In the genomic region with DNA sequence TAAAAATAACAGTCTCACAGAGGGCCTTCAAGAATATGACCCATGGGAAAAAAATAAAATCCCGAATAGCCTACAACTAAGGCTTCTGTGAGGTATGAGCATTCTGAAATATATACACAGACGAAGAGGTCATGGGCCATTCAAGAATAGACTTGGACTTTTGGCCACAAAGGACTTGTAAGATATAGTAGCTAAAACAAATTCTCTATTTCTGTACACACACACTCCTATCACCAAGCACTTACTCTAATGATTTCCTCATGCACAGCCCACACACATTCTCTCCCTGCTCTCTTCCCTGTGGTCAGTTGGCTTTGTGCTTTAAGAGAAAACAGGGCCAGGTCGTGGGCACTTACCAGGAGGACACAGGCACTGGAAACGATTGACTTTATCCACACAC, we compare ENCODE assay signal across 2 cellular contexts.
TF ChIP-seq lines count a peak whose summit lies in the region.

No MANE protein-coding gene starts in this region.

TF ChIP-seq in liver, 16 proteins besides CTCF, POLR2A, EP300 and RAD21:
- no peak for TF ChIP-seq TAF1 (conservative IDR thresholded peaks at IDR 0.05)
- TF ChIP-seq, protein P1, sequence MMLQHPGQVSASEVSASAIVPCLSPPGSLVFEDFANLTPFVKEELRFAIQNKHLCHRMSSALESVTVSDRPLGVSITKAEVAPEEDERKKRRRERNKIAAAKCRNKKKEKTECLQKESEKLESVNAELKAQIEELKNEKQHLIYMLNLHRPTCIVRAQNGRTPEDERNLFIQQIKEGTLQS (IDR thresholded peaks at IDR 0.05), result no peak
- TF ChIP-seq NR2F2 (IDR thresholded peaks at IDR 0.05), result peak; percentile 56
- TF ChIP-seq, protein P2, sequence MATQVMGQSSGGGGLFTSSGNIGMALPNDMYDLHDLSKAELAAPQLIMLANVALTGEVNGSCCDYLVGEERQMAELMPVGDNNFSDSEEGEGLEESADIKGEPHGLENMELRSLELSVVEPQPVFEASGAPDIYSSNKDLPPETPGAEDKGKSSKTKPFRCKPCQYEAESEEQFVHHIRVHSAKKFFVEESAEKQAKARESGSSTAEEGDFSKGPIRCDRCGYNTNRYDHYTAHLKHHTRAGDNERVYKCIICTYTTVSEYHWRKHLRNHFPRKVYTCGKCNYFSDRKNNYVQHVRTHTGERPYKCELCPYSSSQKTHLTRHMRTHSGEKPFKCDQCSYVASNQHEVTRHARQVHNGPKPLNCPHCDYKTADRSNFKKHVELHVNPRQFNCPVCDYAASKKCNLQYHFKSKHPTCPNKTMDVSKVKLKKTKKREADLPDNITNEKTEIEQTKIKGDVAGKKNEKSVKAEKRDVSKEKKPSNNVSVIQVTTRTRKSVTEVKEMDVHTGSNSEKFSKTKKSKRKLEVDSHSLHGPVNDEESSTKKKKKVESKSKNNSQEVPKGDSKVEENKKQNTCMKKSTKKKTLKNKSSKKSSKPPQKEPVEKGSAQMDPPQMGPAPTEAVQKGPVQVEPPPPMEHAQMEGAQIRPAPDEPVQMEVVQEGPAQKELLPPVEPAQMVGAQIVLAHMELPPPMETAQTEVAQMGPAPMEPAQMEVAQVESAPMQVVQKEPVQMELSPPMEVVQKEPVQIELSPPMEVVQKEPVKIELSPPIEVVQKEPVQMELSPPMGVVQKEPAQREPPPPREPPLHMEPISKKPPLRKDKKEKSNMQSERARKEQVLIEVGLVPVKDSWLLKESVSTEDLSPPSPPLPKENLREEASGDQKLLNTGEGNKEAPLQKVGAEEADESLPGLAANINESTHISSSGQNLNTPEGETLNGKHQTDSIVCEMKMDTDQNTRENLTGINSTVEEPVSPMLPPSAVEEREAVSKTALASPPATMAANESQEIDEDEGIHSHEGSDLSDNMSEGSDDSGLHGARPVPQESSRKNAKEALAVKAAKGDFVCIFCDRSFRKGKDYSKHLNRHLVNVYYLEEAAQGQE (IDR thresholded peaks at IDR 0.05), result no peak
- no peak for TF ChIP-seq FOXA2 (IDR thresholded peaks at IDR 0.05)
- TF ChIP-seq, protein P3, sequence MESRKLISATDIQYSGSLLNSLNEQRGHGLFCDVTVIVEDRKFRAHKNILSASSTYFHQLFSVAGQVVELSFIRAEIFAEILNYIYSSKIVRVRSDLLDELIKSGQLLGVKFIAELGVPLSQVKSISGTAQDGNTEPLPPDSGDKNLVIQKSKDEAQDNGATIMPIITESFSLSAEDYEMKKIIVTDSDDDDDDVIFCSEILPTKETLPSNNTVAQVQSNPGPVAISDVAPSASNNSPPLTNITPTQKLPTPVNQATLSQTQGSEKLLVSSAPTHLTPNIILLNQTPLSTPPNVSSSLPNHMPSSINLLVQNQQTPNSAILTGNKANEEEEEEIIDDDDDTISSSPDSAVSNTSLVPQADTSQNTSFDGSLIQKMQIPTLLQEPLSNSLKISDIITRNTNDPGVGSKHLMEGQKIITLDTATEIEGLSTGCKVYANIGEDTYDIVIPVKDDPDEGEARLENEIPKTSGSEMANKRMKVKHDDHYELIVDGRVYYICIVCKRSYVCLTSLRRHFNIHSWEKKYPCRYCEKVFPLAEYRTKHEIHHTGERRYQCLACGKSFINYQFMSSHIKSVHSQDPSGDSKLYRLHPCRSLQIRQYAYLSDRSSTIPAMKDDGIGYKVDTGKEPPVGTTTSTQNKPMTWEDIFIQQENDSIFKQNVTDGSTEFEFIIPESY (IDR thresholded peaks at IDR 0.05), result no peak
- no peak for TF ChIP-seq GABPA (IDR thresholded peaks at IDR 0.05 in 1 of 2, conservative IDR thresholded peaks at IDR 0.05 in 1 of 2)
TF ChIP-seq in liver: peak in this region for 1.

TF ChIP-seq in HepG2, 621 proteins besides CTCF, POLR2A, EP300 and RAD21:
- TF ChIP-seq, protein P4, sequence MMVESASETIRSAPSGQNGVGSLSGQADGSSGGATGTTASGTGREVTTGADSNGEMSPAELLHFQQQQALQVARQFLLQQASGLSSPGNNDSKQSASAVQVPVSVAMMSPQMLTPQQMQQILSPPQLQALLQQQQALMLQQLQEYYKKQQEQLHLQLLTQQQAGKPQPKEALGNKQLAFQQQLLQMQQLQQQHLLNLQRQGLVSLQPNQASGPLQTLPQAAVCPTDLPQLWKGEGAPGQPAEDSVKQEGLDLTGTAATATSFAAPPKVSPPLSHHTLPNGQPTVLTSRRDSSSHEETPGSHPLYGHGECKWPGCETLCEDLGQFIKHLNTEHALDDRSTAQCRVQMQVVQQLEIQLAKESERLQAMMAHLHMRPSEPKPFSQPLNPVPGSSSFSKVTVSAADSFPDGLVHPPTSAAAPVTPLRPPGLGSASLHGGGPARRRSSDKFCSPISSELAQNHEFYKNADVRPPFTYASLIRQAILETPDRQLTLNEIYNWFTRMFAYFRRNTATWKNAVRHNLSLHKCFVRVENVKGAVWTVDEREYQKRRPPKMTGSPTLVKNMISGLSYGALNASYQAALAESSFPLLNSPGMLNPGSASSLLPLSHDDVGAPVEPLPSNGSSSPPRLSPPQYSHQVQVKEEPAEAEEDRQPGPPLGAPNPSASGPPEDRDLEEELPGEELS (CRISPR knock-in tag; IDR thresholded peaks at IDR 0.05), result no peak
- no peak for TF ChIP-seq ZNF350 (CRISPR knock-in tag; IDR thresholded peaks at IDR 0.05; ENCODE audit: borderline replicate concordance, low read depth)
- TF ChIP-seq ATF7 (IDR thresholded peaks at IDR 0.05), result no peak
- TF ChIP-seq ATF7 (CRISPR knock-in tag; IDR thresholded peaks at IDR 0.05), result no peak
- no peak for TF ChIP-seq GATAD2A (CRISPR knock-in tag; IDR thresholded peaks at IDR 0.05)
- TF ChIP-seq RBAK (CRISPR knock-in tag; IDR thresholded peaks at IDR 0.05), result no peak
- no peak for TF ChIP-seq SIX1 (CRISPR knock-in tag; IDR thresholded peaks at IDR 0.05; ENCODE audit: borderline replicate concordance)
- TF ChIP-seq RBM39 (IDR thresholded peaks at IDR 0.05; ENCODE audit: low read depth, low read length, poor library complexity, severe bottlenecking), result no peak
- no peak for TF ChIP-seq NR2F6 (IDR thresholded peaks at IDR 0.05)
- TF ChIP-seq NR2F6 (CRISPR knock-in tag; IDR thresholded peaks at IDR 0.05), result no peak
- TF ChIP-seq, protein P5, sequence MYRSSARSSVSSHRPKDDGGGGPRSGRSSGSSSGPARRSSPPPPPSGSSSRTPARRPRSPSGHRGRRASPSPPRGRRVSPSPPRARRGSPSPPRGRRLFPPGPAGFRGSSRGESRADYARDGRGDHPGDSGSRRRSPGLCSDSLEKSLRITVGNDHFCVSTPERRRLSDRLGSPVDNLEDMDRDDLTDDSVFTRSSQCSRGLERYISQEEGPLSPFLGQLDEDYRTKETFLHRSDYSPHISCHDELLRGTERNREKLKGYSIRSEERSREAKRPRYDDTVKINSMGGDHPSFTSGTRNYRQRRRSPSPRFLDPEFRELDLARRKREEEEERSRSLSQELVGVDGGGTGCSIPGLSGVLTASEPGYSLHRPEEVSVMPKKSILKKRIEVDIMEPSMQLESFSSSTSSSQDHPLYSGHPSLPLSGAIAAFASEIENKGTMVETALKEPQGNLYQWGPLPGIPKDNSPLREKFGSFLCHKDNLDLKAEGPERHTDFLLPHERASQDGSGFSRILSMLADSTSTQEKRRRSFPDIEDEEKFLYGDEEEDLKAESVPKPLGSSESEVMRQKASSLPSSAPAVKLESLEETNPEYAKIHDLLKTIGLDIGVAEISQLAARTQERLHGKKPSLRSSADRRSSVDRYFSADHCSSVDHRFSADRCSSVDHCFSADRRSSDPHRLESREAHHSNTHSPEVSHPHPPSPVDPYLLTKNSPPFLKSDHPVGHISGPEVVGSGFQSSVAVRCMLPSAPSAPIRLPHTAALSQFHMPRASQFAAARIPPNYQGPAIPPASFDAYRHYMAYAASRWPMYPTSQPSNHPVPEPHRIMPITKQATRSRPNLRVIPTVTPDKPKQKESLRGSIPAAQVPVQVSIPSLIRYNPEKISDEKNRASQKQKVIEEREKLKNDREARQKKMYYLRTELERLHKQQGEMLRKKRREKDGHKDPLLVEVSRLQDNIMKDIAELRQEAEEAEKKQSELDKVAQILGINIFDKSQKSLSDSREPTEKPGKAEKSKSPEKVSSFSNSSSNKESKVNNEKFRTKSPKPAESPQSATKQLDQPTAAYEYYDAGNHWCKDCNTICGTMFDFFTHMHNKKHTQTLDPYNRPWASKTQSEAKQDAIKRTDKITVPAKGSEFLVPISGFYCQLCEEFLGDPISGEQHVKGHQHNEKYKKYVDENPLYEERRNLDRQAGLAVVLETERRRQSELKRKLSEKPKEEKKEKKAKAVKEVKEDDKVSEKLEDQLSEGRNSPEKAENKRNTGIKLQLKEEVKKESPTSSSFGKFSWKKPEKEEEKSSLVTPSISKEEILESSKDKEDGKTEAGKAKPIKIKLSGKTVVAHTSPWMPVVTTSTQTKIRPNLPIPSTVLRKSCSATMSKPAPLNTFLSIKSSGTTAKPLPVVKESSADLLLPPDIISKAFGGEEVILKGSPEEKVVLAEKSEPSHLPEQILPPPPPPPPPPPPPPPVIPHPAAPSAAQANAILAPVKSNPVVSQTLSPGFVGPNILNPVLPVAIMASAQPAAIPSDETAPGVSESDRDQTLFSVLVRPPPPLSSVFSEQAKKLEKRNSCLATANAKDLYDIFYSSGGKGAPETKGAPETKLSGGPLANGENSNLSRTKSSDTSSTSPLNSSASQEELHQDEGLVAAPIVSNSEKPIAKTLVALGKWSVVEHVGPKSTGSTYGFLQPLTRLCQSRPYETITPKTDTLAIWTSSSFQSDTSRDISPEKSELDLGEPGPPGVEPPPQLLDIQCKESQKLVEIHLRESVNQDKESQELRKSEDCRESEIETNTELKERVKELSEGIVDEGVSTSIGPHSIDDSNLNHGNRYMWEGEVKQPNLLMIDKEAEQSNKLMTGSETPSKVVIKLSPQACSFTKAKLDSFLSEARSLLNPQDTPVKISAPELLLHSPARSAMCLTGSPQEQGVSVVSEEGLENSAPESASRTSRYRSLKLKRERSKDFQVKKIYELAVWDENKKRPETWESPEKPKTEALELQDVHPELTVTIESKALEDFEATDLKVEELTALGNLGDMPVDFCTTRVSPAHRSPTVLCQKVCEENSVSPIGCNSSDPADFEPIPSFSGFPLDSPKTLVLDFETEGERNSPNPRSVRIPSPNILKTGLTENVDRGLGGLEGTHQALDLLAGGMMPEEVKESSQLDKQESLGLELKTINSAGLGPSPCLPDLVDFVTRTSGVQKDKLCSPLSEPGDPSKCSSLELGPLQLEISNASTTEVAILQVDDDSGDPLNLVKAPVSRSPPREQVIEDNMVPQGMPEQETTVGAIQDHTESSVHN (CRISPR knock-in tag; IDR thresholded peaks at IDR 0.05), result no peak
- TF ChIP-seq, protein P6, sequence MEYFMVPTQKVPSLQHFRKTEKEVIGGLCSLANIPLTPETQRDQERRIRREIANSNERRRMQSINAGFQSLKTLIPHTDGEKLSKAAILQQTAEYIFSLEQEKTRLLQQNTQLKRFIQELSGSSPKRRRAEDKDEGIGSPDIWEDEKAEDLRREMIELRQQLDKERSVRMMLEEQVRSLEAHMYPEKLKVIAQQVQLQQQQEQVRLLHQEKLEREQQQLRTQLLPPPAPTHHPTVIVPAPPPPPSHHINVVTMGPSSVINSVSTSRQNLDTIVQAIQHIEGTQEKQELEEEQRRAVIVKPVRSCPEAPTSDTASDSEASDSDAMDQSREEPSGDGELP (IDR thresholded peaks at IDR 0.05; ENCODE audit: borderline replicate concordance, low read depth), result no peak
- TF ChIP-seq RARA (CRISPR knock-in tag; IDR thresholded peaks at IDR 0.05), result no peak
- TF ChIP-seq KLF13 (CRISPR knock-in tag; IDR thresholded peaks at IDR 0.05), result no peak
- TF ChIP-seq, protein P7, sequence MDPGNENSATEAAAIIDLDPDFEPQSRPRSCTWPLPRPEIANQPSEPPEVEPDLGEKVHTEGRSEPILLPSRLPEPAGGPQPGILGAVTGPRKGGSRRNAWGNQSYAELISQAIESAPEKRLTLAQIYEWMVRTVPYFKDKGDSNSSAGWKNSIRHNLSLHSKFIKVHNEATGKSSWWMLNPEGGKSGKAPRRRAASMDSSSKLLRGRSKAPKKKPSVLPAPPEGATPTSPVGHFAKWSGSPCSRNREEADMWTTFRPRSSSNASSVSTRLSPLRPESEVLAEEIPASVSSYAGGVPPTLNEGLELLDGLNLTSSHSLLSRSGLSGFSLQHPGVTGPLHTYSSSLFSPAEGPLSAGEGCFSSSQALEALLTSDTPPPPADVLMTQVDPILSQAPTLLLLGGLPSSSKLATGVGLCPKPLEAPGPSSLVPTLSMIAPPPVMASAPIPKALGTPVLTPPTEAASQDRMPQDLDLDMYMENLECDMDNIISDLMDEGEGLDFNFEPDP (CRISPR knock-in tag; conservative IDR thresholded peaks at IDR 0.05), result no peak
- TF ChIP-seq YY1 (IDR thresholded peaks at IDR 0.05; ENCODE audit: insufficient read depth, insufficient replicate concordance, low read depth, low read length), result no peak
- TF ChIP-seq TRIM24 (CRISPR knock-in tag; IDR thresholded peaks at IDR 0.05), result no peak
- TF ChIP-seq MAF1 (CRISPR knock-in tag; IDR thresholded peaks at IDR 0.05; ENCODE audit: borderline replicate concordance), result no peak
